Comparison of ENCODE assay signal across 29 cellular contexts in the genomic region with DNA sequence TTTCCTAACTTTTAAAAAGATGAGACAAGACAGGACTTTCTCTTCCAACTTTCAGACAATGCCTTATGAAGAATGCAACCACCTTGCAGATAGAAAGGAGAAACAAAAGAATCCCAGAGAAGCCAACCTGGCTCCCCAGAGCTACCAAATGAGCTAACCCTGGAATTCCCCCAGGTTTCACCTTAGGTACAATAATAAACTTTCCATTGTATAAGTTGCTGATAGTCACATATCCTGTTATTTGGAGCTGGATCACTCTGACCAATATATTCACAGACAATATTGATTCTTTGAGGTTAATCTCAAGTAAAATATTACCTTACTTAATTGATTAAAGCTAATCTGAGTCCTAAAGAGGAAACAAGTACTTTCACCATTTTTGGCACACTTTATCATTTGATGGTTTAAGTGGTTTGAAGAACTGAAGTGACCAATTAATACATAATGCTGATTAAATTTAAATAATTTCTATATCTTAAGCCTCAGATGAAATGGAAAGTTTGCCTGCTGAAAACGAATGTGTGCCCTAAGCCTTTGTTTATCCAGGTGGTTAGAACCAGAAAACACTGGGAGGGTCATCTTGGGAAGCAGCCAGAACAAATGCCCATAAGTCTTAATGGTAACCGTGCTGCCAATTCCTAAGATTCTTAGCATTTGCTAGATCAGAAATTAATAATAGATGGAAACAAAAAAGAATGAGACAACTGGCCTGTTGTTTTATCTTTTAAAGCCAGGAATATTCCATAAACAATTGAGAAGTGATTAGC.
DNase-seq lines count a peak whose midpoint lies in the region; ATAC-seq and TF ChIP-seq lines count a peak whose summit lies in the region.
"Had no signal": no experiment of that assay in that cellular context is flagged by ENCODE, and none has a peak within 500 bp of the region (broad histone marks: within the 10 kb centered on the region; RNA-seq: fewer than 3 reads in every experiment).

No MANE protein-coding gene starts in this region.

- ATAC-seq in GM18870 (IDR thresholded peaks at IDR 0.05; ENCODE audit: unreplicated experiment) (peak; percentile 51), HG02885 (IDR thresholded peaks at IDR 0.05; ENCODE audit: poor library complexity, unreplicated experiment) (peak; percentile 52), HG03565 (IDR thresholded peaks at IDR 0.05; ENCODE audit: unreplicated experiment) (no peak), heart right ventricle (no peak), GM18511 (IDR thresholded peaks at IDR 0.05; ENCODE audit: unreplicated experiment) (no peak)
- ATAC-seq: activated CD4-positive, alpha-beta T cell treated with anti-CD3 and anti-CD28 coated beads for 36 hours; HepG2; Right ventricle myocardium inferior; SK-N-SH treated with all-trans-retinoic acid at 6 μM for 48 hours had no signal

- H3K27ac Mint-ChIP-seq in osteocyte (ENCODE audit: unreplicated experiment), result peak overlapping the region; percentile 29
- H3K27ac Mint-ChIP-seq: activated CD4-positive, alpha-beta T cell treated with anti-CD3 and anti-CD28 coated beads for 36 hours; activated naive CD8-positive, alpha-beta T cell treated with anti-CD3 and anti-CD28 coated beads, Interleukin-2, amount 10 ng/mL, durations not matched to agents 7 days and 5 days; dendritic cell treated with granulocyte-macrophage colony-stimulating factor and Interleukin-4, amounts not matched to agents 40 ng/mL and 50 ng/mL, for 4 days had no signal

- no peak overlapping the region for H3K9ac ChIP-seq in mammary epithelial cell (ENCODE audit: insufficient read depth, low read length)
- H3K9ac ChIP-seq: BLaER1 treated with 17β-estradiol and CSF1 and Interleukin-3, amounts not matched to agents 10 nM and 100 nM had no signal

- H3K36me3 ChIP-seq in mammary epithelial cell (ENCODE audit: insufficient read depth, low read length), result no peaks in the 10 kb centered on the region
- no peaks in the 10 kb centered on the region for H3K36me3 ChIP-seq in heart right ventricle
- H3K36me3 ChIP-seq: ascending aorta; BLaER1 treated with 17β-estradiol and CSF1 and Interleukin-3, amounts not matched to agents 10 nM and 100 nM; sigmoid colon; thoracic aorta; uterus had no signal

- intact Hi-C loops in mammary epithelial cell (cut with micrococcal nuclease), result no loop called here
- intact Hi-C loops in heart right ventricle (cut with DNase I), result no loop called here

- H3K4me1 Mint-ChIP-seq in osteocyte (ENCODE audit: unreplicated experiment), result peaks cover 34% of the 10 kb centered on the region
- H3K4me1 Mint-ChIP-seq: activated CD4-positive, alpha-beta T cell treated with anti-CD3 and anti-CD28 coated beads for 36 hours; activated naive CD8-positive, alpha-beta T cell treated with anti-CD3 and anti-CD28 coated beads, Interleukin-2, amount 10 ng/mL, durations not matched to agents 7 days and 5 days had no signal

- CTCF ChIA-PET in mammary epithelial cell (lab: Charles Lee; ENCODE audit: low non-redundant PET), result interaction anchor here (0.7 kb wide), 1 partner anchor 14 kb away, joined by 7 read pairs; no protein-coding TSS in a partner anchor

- H3K27me3 ChIP-seq in mammary epithelial cell (ENCODE audit: insufficient read depth, low read length), result no peaks in the 10 kb centered on the region
- no peaks in the 10 kb centered on the region for H3K27me3 ChIP-seq in heart right ventricle
- H3K27me3 ChIP-seq: ascending aorta; BLaER1 treated with 17β-estradiol and CSF1 and Interleukin-3, amounts not matched to agents 10 nM and 100 nM; sigmoid colon; uterus had no signal

- peak overlapping the region; percentile 13 for H2AFZ ChIP-seq in mammary epithelial cell (ENCODE audit: low read depth, low read length)
- H2AFZ ChIP-seq: PC-9 had no signal

- no peaks in the 10 kb centered on the region for H3K27me3 Mint-ChIP-seq in osteocyte (ENCODE audit: unreplicated experiment)
- H3K27me3 Mint-ChIP-seq: activated CD4-positive, alpha-beta T cell treated with anti-CD3 and anti-CD28 coated beads for 36 hours; dendritic cell treated with granulocyte-macrophage colony-stimulating factor and Interleukin-4, amounts not matched to agents 40 ng/mL and 50 ng/mL, for 4 days had no signal

- no peaks in the 10 kb centered on the region for H3K9me3 ChIP-seq in mammary epithelial cell (replicated peaks; ENCODE audit: insufficient read depth, low read length)
- H3K9me3 ChIP-seq in heart right ventricle, result peaks cover 0 to 3% (median 0%) of the 10 kb centered on the region in 11 donors
- H3K9me3 ChIP-seq: ascending aorta; BLaER1 treated with 17β-estradiol and CSF1 and Interleukin-3, amounts not matched to agents 10 nM and 100 nM; sigmoid colon; thoracic aorta; uterus had no signal

- H4K20me1 ChIP-seq in mammary epithelial cell (ENCODE audit: insufficient read depth, low read length), result no peaks in the 10 kb centered on the region
- H4K20me1 ChIP-seq: BLaER1 treated with 17β-estradiol and CSF1 and Interleukin-3, amounts not matched to agents 10 nM and 100 nM had no signal

- DNase-seq in mammary epithelial cell (peak; percentile 72), osteocyte (ENCODE audit: extremely low spot score, unreplicated experiment) (no peak), iPS-NIHi11 (ENCODE audit: low spot score) (no peak), heart right ventricle (no peak)
- DNase-seq: activated CD4-positive, alpha-beta T cell treated with anti-CD3 and anti-CD28 coated beads for 36 hours; activated effector memory CD4-positive, alpha-beta T cell treated with anti-CD3 and anti-CD28 coated beads, Interleukin-2, amount 50 U/mL, for 16 hours; activated naive CD8-positive, alpha-beta T cell treated with anti-CD3 and anti-CD28 coated beads, Interleukin-2, amount 10 ng/mL, durations not matched to agents 7 days and 5 days; central memory CD4-positive, alpha-beta T cell; COR-L47; NK-92 treated with Interleukin-12 subunit alpha and Interleukin-12 subunit beta, amount 100 ng/mL, for 24 hours; PC-9; posterior cingulate gyrus; sigmoid colon; stimulated activated CD4-positive, alpha-beta T cell treated with anti-CD3 and anti-CD28 coated beads, Interleukin-15, amount 100 ng/mL, for 24 hours; stimulated activated naive CD4-positive, alpha-beta T cell; T-helper 2 cell; uterus had no signal

- peaks cover 22% of the 10 kb centered on the region for H3K4me1 ChIP-seq in mammary epithelial cell (ENCODE audit: insufficient read depth, low read length)
- H3K4me1 ChIP-seq in heart right ventricle, result no peaks in the 10 kb centered on the region
- H3K4me1 ChIP-seq: ascending aorta; BLaER1 treated with 17β-estradiol and CSF1 and Interleukin-3, amounts not matched to agents 10 nM and 100 nM; sigmoid colon; uterus had no signal

- no TSS peak for BruUV-seq in mammary epithelial cell (replicated peaks; lab: Mats Ljungman, UMichigan)

- no peak overlapping the region for H3K4me3 Mint-ChIP-seq in osteocyte (ENCODE audit: unreplicated experiment)
- H3K4me3 Mint-ChIP-seq: activated CD4-positive, alpha-beta T cell treated with anti-CD3 and anti-CD28 coated beads for 36 hours; activated naive CD8-positive, alpha-beta T cell treated with anti-CD3 and anti-CD28 coated beads, Interleukin-2, amount 10 ng/mL, durations not matched to agents 7 days and 5 days; dendritic cell treated with granulocyte-macrophage colony-stimulating factor and Interleukin-4, amounts not matched to agents 40 ng/mL and 50 ng/mL, for 4 days had no signal

- dilution Hi-C loops in mammary epithelial cell (cut with HindIII; ENCODE audit: low sequenced_read_pairs), result no loop called here

- 15% methylated on average over 2 of the region's 2 CpGs for WGBS in mammary epithelial cell (ENCODE audit: low coverage, missing lambda C conversion rate)
- WGBS in heart right ventricle, 2 donors, result 65 to 72% methylated on average over 2 of the region's 2 CpGs

- TF ChIP-seq CTCF in mammary epithelial cell (conservative IDR thresholded peaks at IDR 0.05 in 1 of 2, IDR thresholded peaks at IDR 0.05 in 1 of 2; ENCODE audit: extremely low read depth in 1 of 2, insufficient read depth in 1 of 2, low read depth in 1 of 2, low read length in 2 of 2) (no peak), osteocyte (IDR thresholded peaks at IDR 0.05) (no peak), heart right ventricle (IDR thresholded peaks at IDR 0.05) (no peak)

- H3K36me3 Mint-ChIP-seq in osteocyte (ENCODE audit: unreplicated experiment), result no peaks in the 10 kb centered on the region
- H3K36me3 Mint-ChIP-seq: activated naive CD8-positive, alpha-beta T cell treated with anti-CD3 and anti-CD28 coated beads, Interleukin-2, amount 10 ng/mL, durations not matched to agents 7 days and 5 days had no signal

- in situ Hi-C loops in mammary epithelial cell (cut with MboI; ENCODE audit: low sequenced_read_pairs in 2 of 2), result no loop called here

- peaks cover 9% of the 10 kb centered on the region for H3K9me3 Mint-ChIP-seq in osteocyte (ENCODE audit: unreplicated experiment)
- H3K9me3 Mint-ChIP-seq: activated naive CD8-positive, alpha-beta T cell treated with anti-CD3 and anti-CD28 coated beads, Interleukin-2, amount 10 ng/mL, durations not matched to agents 7 days and 5 days; dendritic cell treated with granulocyte-macrophage colony-stimulating factor and Interleukin-4, amounts not matched to agents 40 ng/mL and 50 ng/mL, for 4 days had no signal

- H3K4me3 ChIP-seq in mammary epithelial cell (replicated peaks in 1 of 3; ENCODE audit: insufficient read depth in 1 of 3, low read depth in 2 of 3, low read length in 3 of 3), result no peak overlapping the region
- no peak overlapping the region for H3K4me3 ChIP-seq in heart right ventricle
- H3K4me3 ChIP-seq: ascending aorta; BLaER1 treated with 17β-estradiol and CSF1 and Interleukin-3, amounts not matched to agents 10 nM and 100 nM; lung; PC-9; sigmoid colon; thoracic aorta; uterus had no signal

- H3K79me2 ChIP-seq in mammary epithelial cell (ENCODE audit: insufficient read depth, low read length), result no peaks in the 10 kb centered on the region

- no peak overlapping the region for H3K4me2 ChIP-seq in mammary epithelial cell (ENCODE audit: insufficient read depth, low read depth, low read length)
- H3K4me2 ChIP-seq: BLaER1 treated with 17β-estradiol and CSF1 and Interleukin-3, amounts not matched to agents 10 nM and 100 nM; PC-9 had no signal

- H3K27ac ChIP-seq in mammary epithelial cell (ENCODE audit: insufficient read depth, low read depth, low read length) (no peak overlapping the region), heart right ventricle (no peak overlapping the region)
- H3K27ac ChIP-seq: ascending aorta; BLaER1 treated with 17β-estradiol and CSF1 and Interleukin-3, amounts not matched to agents 10 nM and 100 nM; PC-9; sigmoid colon; thoracic aorta; uterus had no signal

Comparison
In these comparisons a context has a peak if more than half of its experiments do, and no peak if none do; other contexts are left out.
1. ATAC-seq: peak in GM18870 (single experiment) and HG02885 (single experiment); none in HG03565 (single experiment), heart right ventricle (0 of 8) and GM18511 (single experiment).